In the genomic region with DNA sequence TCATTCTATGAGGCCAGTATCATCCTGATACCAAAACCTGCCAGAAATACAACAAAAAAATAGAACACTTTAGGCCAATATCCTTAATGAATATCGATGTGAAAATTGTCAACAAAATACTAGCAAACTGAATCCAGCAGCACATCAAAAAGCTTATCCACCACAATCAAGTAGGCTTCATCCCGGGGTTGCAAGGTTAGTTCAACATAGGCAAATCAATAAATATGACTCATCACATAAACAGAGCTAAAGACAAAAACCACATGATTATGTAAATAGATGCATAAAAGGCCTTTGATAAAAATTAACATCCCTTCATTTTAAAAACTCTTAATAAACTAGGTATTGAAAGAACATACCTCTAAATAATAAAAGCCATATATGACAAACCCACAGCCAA, we compare ENCODE assay signal across 34 cellular contexts.
"Had no signal": no experiment of that assay in that cellular context is flagged by ENCODE, and none has a peak within 500 bp of the region (broad histone marks: within the 10 kb centered on the region; RNA-seq: fewer than 3 reads in every experiment).

No MANE protein-coding gene starts in this region.

- H3K4me3 ChIP-seq: adrenal gland, ascending aorta, body of pancreas, breast epithelium, cardiac muscle cell had no signal

- FAIRE-seq: astrocyte, bronchial epithelial cell had no signal

- H3K9me3 ChIP-seq: adrenal gland, body of pancreas had no signal

- H3K4me1 ChIP-seq: adrenal gland, ascending aorta, breast epithelium had no signal

- H3K27me3 ChIP-seq: adrenal gland, ascending aorta, body of pancreas, brain microvascular endothelial cell, breast epithelium, cardiac muscle cell had no signal

- H3K36me3 ChIP-seq: adrenal gland, ascending aorta, brain microvascular endothelial cell, breast epithelium, cardiac muscle cell had no signal

- DNase-seq: activated effector memory CD4-positive, alpha-beta T cell treated with anti-CD3 and anti-CD28 coated beads, Interleukin-2, amount 50 U/mL, for 16 hours; activated effector memory CD4-positive, alpha-beta T cell treated with Interleukin-2 at 50 U/mL for 16 hours; activated gamma-delta T cell; activated gamma-delta T cell treated with Interleukin-2 at 50 U/mL for 16 hours; activated naive CD4-positive, alpha-beta T cell; activated naive CD4-positive, alpha-beta T cell treated with anti-CD3 and anti-CD28 coated beads for 36 hours; activated naive CD4-positive, alpha-beta T cell treated with anti-CD3 and anti-CD28 coated beads, Interleukin-2, amount 10 ng/mL, durations not matched to agents 7 days and 5 days; activated naive CD4-positive, alpha-beta T cell treated with anti-CD3 and anti-CD28 coated beads, Interleukin-2, amount 50 U/mL, for 16 hours; activated naive CD4-positive, alpha-beta T cell treated with Interleukin-2 at 50 U/mL for 16 hours; activated naive CD8-positive, alpha-beta T cell treated with anti-CD3 and anti-CD28 coated beads for 36 hours; activated naive CD8-positive, alpha-beta T cell treated with anti-CD3 and anti-CD28 coated beads, Interleukin-2, amount 10 ng/mL, durations not matched to agents 7 days and 5 days; activated naive CD8-positive, alpha-beta T cell treated with anti-CD3 and anti-CD28 coated beads, Interleukin-2, amount 50 U/mL, for 24 hours; activated T-cell treated with anti-CD3 and anti-CD28 coated beads for 4 hours; activated T-cell treated with anti-CD3 and anti-CD28 coated beads, Interleukin-2, amount 50 U/mL, for 1 hour; activated T-cell treated with anti-CD3 and anti-CD28 coated beads, Interleukin-2, amount 50 U/mL, for 24 hours; activated T-cell treated with anti-CD3 and anti-CD28 coated beads, Interleukin-2, amount 50 U/mL, for 4 hours; activated T-cell treated with anti-CD3 and anti-CD28 coated beads, Interleukin-2, amount 50 U/mL, for 48 hours; activated T-cell treated with anti-CD3 and anti-CD28 coated beads, Interleukin-2, amount 50 U/mL, for 72 hours; adrenal gland; amniotic stem cell; amygdala; anterior cingulate cortex; aorta; body of pancreas; brain microvascular endothelial cell; caudate nucleus; cerebellar nuclear complex had no signal

- H3K27ac ChIP-seq: adrenal gland, ascending aorta, body of pancreas, brain microvascular endothelial cell, breast epithelium, cardiac muscle cell had no signal

- ATAC-seq: activated naive CD4-positive, alpha-beta T cell treated with anti-CD3 and anti-CD28 coated beads, Interleukin-2, amount 50 U/mL, for 72 hours; activated naive CD8-positive, alpha-beta T cell treated with anti-CD3 and anti-CD28 coated beads, Interleukin-2, amount 50 U/mL, for 24 hours; activated T-cell treated with anti-CD3 and anti-CD28 coated beads, Interleukin-2, amount 50 U/mL, for 4 hours; activated T-cell treated with anti-CD3 and anti-CD28 coated beads, Interleukin-2, amount 50 U/mL, for 72 hours; activated T-helper 17 cell treated with anti-CD3 and anti-CD28 coated beads, Interleukin-2, amount 50 U/mL, for 72 hours; body of pancreas had no signal
